1 cellular context compared by ENCODE assay signal in genomic region chr14:93184391-93185332, GRCh38.
A peak's percentile ranks its signal among the peaks of the same experiment; 100 is the strongest.
TF ChIP-seq lines count a peak whose summit lies in the region.

LYSET (plus strand) TSS chr14:93185317; CDS start chr14:93185406, 89 bp downstream.
MOAP1 (minus strand) TSS chr14:93184897; CDS start chr14:93184242, 655 bp downstream.

TF ChIP-seq in HEK293, 187 proteins besides CTCF, POLR2A, EP300 and RAD21 (continued from another document and continues in another):
- TF ChIP-seq ZFP69B (tag by site-specific recombination; IDR thresholded peaks at IDR 0.05) (0 out of 2 replicates have a peak, but pooled peaks have one; percentile 29), MEIS1 (CRISPR knock-in tag; IDR thresholded peaks at IDR 0.05; ENCODE audit: borderline replicate concordance) (no peak), REST (tag by site-specific recombination; IDR thresholded peaks at IDR 0.05) (0 out of 2 replicates have a peak, but pooled peaks have one; percentile 12), ZFP37 (tag by site-specific recombination; IDR thresholded peaks at IDR 0.05) (peak; percentile 96), ZNF132 (tag by site-specific recombination; IDR thresholded peaks at IDR 0.05; ENCODE audit: borderline replicate concordance) (no peak), OVOL3 (tag by site-specific recombination; IDR thresholded peaks at IDR 0.05) (0 out of 2 replicates have a peak, but pooled peaks have one; percentile 10), ZBTB10 (tag by site-specific recombination; IDR thresholded peaks at IDR 0.05) (0 out of 2 replicates have a peak, but pooled peaks have one; percentile 59), ZNF658 (tag by site-specific recombination; IDR thresholded peaks at IDR 0.05) (no peak), ZBTB21 (tag by site-specific recombination; IDR thresholded peaks at IDR 0.05) (peak; percentile 73), ZNF398 (tag by site-specific recombination; IDR thresholded peaks at IDR 0.05) (no peak), ZNF76 (tag by site-specific recombination; IDR thresholded peaks at IDR 0.05; ENCODE audit: borderline replicate concordance, low read depth) (peak; percentile 59; the same call in 1 of the 2 replicates), MZF1 (tag by site-specific recombination; IDR thresholded peaks at IDR 0.05; ENCODE audit: borderline replicate concordance) (no peak), ZNF37A (tag by site-specific recombination; IDR thresholded peaks at IDR 0.05) (no peak), KLF16 (tag by site-specific recombination; IDR thresholded peaks at IDR 0.05) (peak; percentile 86), ZNF610 (tag by site-specific recombination; IDR thresholded peaks at IDR 0.05; ENCODE audit: borderline replicate concordance) (peak; percentile 71; the same call in 1 of the 2 replicates), ZNF660 (tag by site-specific recombination; IDR thresholded peaks at IDR 0.05) (no peak), ZSCAN16 (tag by site-specific recombination; IDR thresholded peaks at IDR 0.05) (peak; percentile 45; the same call in 1 of the 2 replicates), ZNF518A (tag by site-specific recombination; conservative IDR thresholded peaks at IDR 0.05; ENCODE audit: low read depth) (no peak), SP7 (tag by site-specific recombination; IDR thresholded peaks at IDR 0.05) (peak; percentile 78), ZXDB (tag by site-specific recombination; IDR thresholded peaks at IDR 0.05) (peak; percentile 89), KLF17 (tag by site-specific recombination; IDR thresholded peaks at IDR 0.05) (peak; percentile 82), SP2 (tag by site-specific recombination; IDR thresholded peaks at IDR 0.05) (peak; percentile 70), ZBTB20 (tag by site-specific recombination; IDR thresholded peaks at IDR 0.05) (peak; percentile 59; the same call in 1 of the 2 replicates), ATF2 (tag by site-specific recombination; IDR thresholded peaks at IDR 0.05; ENCODE audit: low read depth) (peak; percentile 82), ZBTB11 (tag by site-specific recombination; conservative IDR thresholded peaks at IDR 0.05; ENCODE audit: low read depth) (peak; percentile 53), ZNF416 (tag by site-specific recombination; IDR thresholded peaks at IDR 0.05) (no peak), PRDM6 (tag by site-specific recombination; IDR thresholded peaks at IDR 0.05) (no peak), PRDM4 (tag by site-specific recombination; IDR thresholded peaks at IDR 0.05) (no peak; the same call in 1 of the 2 replicates)
